In genomic region chr16:86508028-86508946, GRCh38 we compare ENCODE assay signal across 1 cellular context.
TF ChIP-seq lines count a peak whose summit lies in the region.

No MANE protein-coding gene starts in this region.

TF ChIP-seq in IMR-90, 13 proteins besides CTCF, POLR2A, EP300 and RAD21:
- TF ChIP-seq SMC3 (IDR thresholded peaks at IDR 0.05; ENCODE audit: low read depth, low read length) (no peak), FOS (IDR thresholded peaks at IDR 0.05; ENCODE audit: low read depth, low read length) (no peak), MAZ (IDR thresholded peaks at IDR 0.05; ENCODE audit: borderline replicate concordance, low read depth, low read length) (peak; percentile 83), CHD1 (IDR thresholded peaks at IDR 0.05; ENCODE audit: low read depth, low read length) (no peak; the same call in 1 of the 2 replicates), RFX5 (IDR thresholded peaks at IDR 0.05; ENCODE audit: low read depth, low read length) (no peak), USF2 (IDR thresholded peaks at IDR 0.05; ENCODE audit: low read depth, low read length) (no peak; the same call in 1 of the 2 replicates)
